In the genomic region with DNA sequence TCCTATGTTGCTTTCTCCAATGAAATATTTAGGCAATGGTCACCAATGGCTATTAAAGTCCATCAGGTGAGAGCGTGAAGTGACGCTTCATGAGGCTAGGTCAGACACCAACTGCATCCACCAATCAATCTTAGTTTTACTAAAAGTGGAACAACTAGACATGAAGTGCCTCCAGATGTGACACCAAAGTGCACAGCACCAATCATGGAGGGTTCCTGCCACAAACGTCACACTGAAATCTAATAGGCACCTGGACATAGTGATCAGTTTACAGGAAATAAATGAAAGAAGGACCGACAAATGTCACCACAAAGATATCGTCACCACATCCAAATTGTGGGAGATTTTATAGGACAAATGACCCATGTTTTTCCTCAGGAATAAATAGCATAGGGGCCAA, we compare ENCODE assay signal across 20 cellular contexts.
"Had no signal": no experiment of that assay in that cellular context is flagged by ENCODE, and none has a peak within 500 bp of the region (broad histone marks: within the 10 kb centered on the region; RNA-seq: fewer than 3 reads in every experiment).

No MANE protein-coding gene starts in this region.

- H3K27ac ChIP-seq: left lung, pancreas, thyroid gland, WERI-Rb-1 had no signal

- H3K4me3 ChIP-seq: left lung, lung, pancreas, thyroid gland had no signal

- H3K4me1 ChIP-seq: left lung, pancreas, thyroid gland had no signal

- ATAC-seq: activated T-cell treated with anti-CD3 and anti-CD28 coated beads, Interleukin-2, amount 50 U/mL, for 4 hours; esophagus mucosa; left lung; pancreas; right cardiac atrium had no signal

- H3K36me3 Mint-ChIP-seq: brain had no signal

- DNase-seq: activated CD4-positive, alpha-beta T cell treated with anti-CD3 and anti-CD28 coated beads, Interleukin-2, amount 50 U/mL, for 1 hour; activated CD4-positive, CD25-positive, alpha-beta regulatory T cell treated with anti-CD3 and anti-CD28 coated beads, Interleukin-2, amount 50 U/mL, for 72 hours; activated CD8-positive, alpha-beta memory T cell treated with anti-CD3 and anti-CD28 coated beads, Interleukin-2, amount 50 U/mL, for 48 hours; activated naive CD4-positive, alpha-beta T cell treated with Interleukin-2 at 50 U/mL for 16 hours; activated T-cell treated with anti-CD3 and anti-CD28 coated beads, Interleukin-2, amount 50 U/mL, for 4 hours; aorta; effector memory CD4-positive, alpha-beta T cell; foreskin melanocyte; left lung; nephron progenitor cell; pancreas; right cardiac atrium; stimulated activated CD4-positive, alpha-beta T cell treated with anti-CD3 and anti-CD28 coated beads, Interleukin-4, amount 100 ng/mL, for 24 hours; stimulated activated naive CD4-positive, alpha-beta T cell treated with Interleukin-2 at 50 U/mL for 16 hours; thyroid gland; WERI-Rb-1 had no signal

- H3K27me3 ChIP-seq: left lung, pancreas, thyroid gland had no signal

- H3K27ac Mint-ChIP-seq: brain; dendritic cell treated with granulocyte-macrophage colony-stimulating factor and Interleukin-4, amounts not matched to agents 40 ng/mL and 50 ng/mL, for 4 days; nephron progenitor cell had no signal

- H3K36me3 ChIP-seq: left lung, pancreas, thyroid gland, WERI-Rb-1 had no signal

- H3K9me3 Mint-ChIP-seq: activated T-cell treated with anti-CD3 and anti-CD28 coated beads, Interleukin-2, amount 50 U/mL, for 4 hours; dendritic cell treated with granulocyte-macrophage colony-stimulating factor and Interleukin-4, amounts not matched to agents 40 ng/mL and 50 ng/mL, for 4 days had no signal

- H3K9me3 ChIP-seq: left lung, pancreas, thyroid gland had no signal

- H3K4me1 Mint-ChIP-seq: brain had no signal

- H3K4me3 Mint-ChIP-seq: activated T-cell treated with anti-CD3 and anti-CD28 coated beads, Interleukin-2, amount 50 U/mL, for 4 hours; brain; dendritic cell treated with granulocyte-macrophage colony-stimulating factor and Interleukin-4, amounts not matched to agents 40 ng/mL and 50 ng/mL, for 4 days; nephron progenitor cell had no signal
